ENCODE assay signal across 1 cellular context in the genomic region with DNA sequence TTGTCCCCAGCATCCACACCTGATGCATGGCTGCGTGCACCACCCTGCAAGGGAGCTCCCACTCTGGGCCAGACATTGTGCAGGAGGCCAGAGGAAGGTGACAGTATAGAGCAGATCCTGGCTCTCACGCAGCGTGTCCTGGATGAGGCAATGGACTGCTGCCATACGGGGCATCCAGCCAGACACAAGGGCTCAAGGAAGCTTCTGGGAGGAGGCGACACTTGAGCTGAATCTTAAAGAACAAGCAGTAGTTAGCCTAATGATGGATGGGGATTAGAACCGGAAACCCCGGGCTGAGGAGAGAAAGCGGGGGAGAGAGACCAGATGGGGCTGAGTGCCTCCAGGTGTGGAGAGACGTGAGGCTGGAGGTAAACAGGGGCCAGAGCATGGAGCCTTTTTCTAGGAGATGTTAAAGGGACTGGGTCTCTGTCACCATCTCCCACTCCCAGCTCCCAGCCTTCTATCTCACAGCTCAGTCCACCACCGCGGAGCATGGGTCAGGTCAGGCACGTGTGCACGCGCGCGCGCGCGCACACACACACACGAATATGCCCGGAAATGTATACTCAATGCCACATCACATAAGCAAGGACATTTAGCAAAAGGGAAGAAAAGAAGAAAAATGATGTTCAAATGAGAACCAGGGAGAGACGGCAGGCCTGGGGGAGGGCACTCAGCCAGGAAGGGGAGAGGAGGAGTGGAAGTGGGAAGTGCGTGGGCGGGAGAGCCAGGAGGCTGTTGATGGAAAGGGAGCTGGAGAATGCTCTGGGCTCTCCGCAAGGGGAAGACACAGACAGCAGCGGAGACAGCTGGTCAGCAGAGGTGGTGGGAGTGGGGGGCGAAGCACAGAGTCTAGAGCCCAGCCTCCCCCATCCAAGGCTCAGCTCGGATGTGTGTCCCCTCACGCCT.
TF ChIP-seq lines count a peak whose summit lies in the region.

No MANE protein-coding gene starts in this region.

TF ChIP-seq in GM23338, 12 proteins besides CTCF, POLR2A, EP300 and RAD21 (continued from another document):
- TF ChIP-seq, protein P1, sequence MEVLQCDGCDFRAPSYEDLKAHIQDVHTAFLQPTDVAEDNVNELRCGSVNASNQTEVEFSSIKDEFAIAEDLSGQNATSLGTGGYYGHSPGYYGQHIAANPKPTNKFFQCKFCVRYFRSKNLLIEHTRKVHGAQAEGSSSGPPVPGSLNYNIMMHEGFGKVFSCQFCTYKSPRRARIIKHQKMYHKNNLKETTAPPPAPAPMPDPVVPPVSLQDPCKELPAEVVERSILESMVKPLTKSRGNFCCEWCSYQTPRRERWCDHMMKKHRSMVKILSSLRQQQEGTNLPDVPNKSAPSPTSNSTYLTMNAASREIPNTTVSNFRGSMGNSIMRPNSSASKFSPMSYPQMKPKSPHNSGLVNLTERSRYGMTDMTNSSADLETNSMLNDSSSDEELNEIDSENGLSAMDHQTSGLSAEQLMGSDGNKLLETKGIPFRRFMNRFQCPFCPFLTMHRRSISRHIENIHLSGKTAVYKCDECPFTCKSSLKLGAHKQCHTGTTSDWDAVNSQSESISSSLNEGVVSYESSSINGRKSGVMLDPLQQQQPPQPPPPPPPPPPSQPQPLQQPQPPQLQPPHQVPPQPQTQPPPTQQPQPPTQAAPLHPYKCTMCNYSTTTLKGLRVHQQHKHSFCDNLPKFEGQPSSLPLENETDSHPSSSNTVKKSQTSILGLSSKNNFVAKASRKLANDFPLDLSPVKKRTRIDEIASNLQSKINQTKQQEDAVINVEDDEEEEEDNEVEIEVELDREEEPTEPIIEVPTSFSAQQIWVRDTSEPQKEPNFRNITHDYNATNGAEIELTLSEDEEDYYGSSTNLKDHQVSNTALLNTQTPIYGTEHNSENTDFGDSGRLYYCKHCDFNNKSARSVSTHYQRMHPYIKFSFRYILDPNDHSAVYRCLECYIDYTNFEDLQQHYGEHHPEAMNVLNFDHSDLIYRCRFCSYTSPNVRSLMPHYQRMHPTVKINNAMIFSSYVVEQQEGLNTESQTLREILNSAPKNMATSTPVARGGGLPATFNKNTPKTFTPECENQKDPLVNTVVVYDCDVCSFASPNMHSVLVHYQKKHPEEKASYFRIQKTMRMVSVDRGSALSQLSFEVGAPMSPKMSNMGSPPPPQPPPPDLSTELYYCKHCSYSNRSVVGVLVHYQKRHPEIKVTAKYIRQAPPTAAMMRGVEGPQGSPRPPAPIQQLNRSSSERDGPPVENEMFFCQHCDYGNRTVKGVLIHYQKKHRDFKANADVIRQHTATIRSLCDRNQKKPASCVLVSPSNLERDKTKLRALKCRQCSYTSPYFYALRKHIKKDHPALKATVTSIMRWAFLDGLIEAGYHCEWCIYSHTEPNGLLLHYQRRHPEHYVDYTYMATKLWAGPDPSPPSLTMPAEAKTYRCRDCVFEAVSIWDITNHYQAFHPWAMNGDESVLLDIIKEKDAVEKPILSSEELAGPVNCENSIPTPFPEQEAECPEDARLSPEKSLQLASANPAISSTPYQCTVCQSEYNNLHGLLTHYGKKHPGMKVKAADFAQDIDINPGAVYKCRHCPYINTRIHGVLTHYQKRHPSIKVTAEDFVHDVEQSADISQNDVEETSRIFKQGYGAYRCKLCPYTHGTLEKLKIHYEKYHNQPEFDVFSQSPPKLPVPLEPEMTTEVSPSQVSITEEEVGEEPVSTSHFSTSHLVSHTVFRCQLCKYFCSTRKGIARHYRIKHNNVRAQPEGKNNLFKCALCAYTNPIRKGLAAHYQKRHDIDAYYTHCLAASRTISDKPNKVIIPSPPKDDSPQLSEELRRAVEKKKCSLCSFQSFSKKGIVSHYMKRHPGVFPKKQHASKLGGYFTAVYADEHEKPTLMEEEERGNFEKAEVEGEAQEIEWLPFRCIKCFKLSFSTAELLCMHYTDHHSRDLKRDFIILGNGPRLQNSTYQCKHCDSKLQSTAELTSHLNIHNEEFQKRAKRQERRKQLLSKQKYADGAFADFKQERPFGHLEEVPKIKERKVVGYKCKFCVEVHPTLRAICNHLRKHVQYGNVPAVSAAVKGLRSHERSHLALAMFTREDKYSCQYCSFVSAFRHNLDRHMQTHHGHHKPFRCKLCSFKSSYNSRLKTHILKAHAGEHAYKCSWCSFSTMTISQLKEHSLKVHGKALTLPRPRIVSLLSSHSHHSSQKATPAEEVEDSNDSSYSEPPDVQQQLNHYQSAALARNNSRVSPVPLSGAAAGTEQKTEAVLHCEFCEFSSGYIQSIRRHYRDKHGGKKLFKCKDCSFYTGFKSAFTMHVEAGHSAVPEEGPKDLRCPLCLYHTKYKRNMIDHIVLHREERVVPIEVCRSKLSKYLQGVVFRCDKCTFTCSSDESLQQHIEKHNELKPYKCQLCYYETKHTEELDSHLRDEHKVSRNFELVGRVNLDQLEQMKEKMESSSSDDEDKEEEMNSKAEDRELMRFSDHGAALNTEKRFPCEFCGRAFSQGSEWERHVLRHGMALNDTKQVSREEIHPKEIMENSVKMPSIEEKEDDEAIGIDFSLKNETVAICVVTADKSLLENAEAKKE (CRISPR knock-in tag; IDR thresholded peaks at IDR 0.05), result no peak
- TF ChIP-seq STAT1 (IDR thresholded peaks at IDR 0.05; ENCODE audit: unreplicated experiment) (no peak), NANOG (IDR thresholded peaks at IDR 0.05; ENCODE audit: borderline replicate concordance) (no peak), ZNF114 (CRISPR knock-in tag; IDR thresholded peaks at IDR 0.05) (no peak)
TF ChIP-seq in GM23338: peak in this region for 0.
